Comparison of ENCODE assay signal across 21 cellular contexts in the genomic region with DNA sequence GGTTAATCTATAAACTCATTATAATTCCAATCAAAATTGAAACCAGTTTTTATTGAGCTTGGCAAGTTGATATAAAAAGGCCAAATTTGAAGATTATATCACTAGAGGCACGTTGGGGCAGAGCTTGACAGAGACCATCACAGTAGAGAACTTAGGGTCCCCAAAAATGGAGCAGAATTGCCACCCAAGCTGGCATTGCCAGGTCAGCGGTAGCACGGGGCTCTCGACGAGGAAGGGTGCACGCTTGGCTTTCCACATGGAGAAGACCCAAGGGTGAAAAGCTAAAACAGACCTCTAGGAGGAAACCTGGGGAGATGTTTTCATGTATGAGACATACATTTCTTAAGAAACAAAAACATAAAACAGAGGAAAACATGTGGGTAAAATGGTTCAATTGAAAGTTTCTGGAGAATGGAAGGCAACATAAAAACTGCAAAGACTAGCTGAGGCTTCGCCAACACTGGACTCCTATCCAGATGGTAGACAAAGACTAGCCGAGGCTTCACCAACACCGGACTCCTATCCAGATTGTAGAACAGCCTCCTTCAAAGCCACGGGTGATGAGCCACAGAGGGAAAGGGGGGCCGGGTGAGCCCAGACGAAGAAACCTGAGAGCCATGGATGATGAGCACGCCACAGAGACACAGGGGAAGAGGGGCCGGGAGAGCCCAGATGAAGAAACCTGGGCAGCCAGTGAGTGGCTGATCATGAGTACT. TPM values are rescaled to one million over a fixed set of nuclear protein-coding genes. Genes with fewer than 3 reads are reported as not detected.
"Had no signal": no experiment of that assay in that cellular context is flagged by ENCODE, and none has a peak within 500 bp of the region (broad histone marks: within the 10 kb centered on the region; RNA-seq: fewer than 3 reads in every experiment).

No MANE protein-coding gene starts in this region.

- H3K36me3 ChIP-seq: adrenal gland, esophagus squamous epithelium, neutrophil, tibial nerve had no signal

- H3K9me3 Mint-ChIP-seq: activated CD4-positive, alpha-beta memory T cell treated with anti-CD3 and anti-CD28 coated beads, Interleukin-2, amount 10 ng/mL, durations not matched to agents 7 days and 5 days; activated naive CD4-positive, alpha-beta T cell treated with anti-CD3 and anti-CD28 coated beads, Interleukin-2, amount 50 U/mL, for 72 hours; activated T-cell treated with anti-CD3 and anti-CD28 coated beads, Interleukin-2, amount 50 U/mL, for 72 hours; effector memory CD8-positive, alpha-beta T cell; mesothelial cell of epicardium; natural killer cell treated with Interleukin-12 subunit alpha and Interleukin-12 subunit beta and Interleukin-15 and Interleukin-18, amount 100 ng/mL, for 72 hours; stimulated activated naive B cell treated with anti-CD40 and anti-IgM and Interleukin-4, amounts not matched to agents 10 μg/mL and 1 μg/mL and 100 μg/mL, for 72 hours; T-helper 2 cell treated with Interferon-gamma antibody and Interleukin-4, amounts not matched to agents 5 μg/mL and 100 μg/mL, for 36 hours had no signal

- H3K27ac Mint-ChIP-seq: activated CD4-positive, alpha-beta memory T cell treated with anti-CD3 and anti-CD28 coated beads, Interleukin-2, amount 10 ng/mL, durations not matched to agents 7 days and 5 days; activated CD4-positive, alpha-beta T cell treated with anti-CD3 and anti-CD28 coated beads for 36 hours; activated naive CD4-positive, alpha-beta T cell treated with anti-CD3 and anti-CD28 coated beads, Interleukin-2, amount 50 U/mL, for 72 hours; activated T-cell treated with anti-CD3 and anti-CD28 coated beads, Interleukin-2, amount 50 U/mL, for 72 hours; effector memory CD8-positive, alpha-beta T cell; mesothelial cell of epicardium; natural killer cell treated with Interleukin-12 subunit alpha and Interleukin-12 subunit beta and Interleukin-15 and Interleukin-18, amount 100 ng/mL, for 72 hours; stimulated activated naive B cell treated with anti-CD40 and anti-IgM and Interleukin-4, amounts not matched to agents 10 μg/mL and 1 μg/mL and 100 μg/mL, for 72 hours; T-helper 2 cell treated with Interferon-gamma antibody and Interleukin-4, amounts not matched to agents 5 μg/mL and 100 μg/mL, for 36 hours; WTC11 had no signal

- H3K4me3 Mint-ChIP-seq: activated CD4-positive, alpha-beta memory T cell treated with anti-CD3 and anti-CD28 coated beads, Interleukin-2, amount 10 ng/mL, durations not matched to agents 7 days and 5 days; activated CD4-positive, alpha-beta T cell treated with anti-CD3 and anti-CD28 coated beads for 36 hours; activated T-cell treated with anti-CD3 and anti-CD28 coated beads, Interleukin-2, amount 50 U/mL, for 72 hours; effector memory CD8-positive, alpha-beta T cell; mesothelial cell of epicardium; natural killer cell treated with Interleukin-12 subunit alpha and Interleukin-12 subunit beta and Interleukin-15 and Interleukin-18, amount 100 ng/mL, for 72 hours; stimulated activated naive B cell treated with anti-CD40 and anti-IgM and Interleukin-4, amounts not matched to agents 10 μg/mL and 1 μg/mL and 100 μg/mL, for 72 hours; T-helper 2 cell treated with Interferon-gamma antibody and Interleukin-4, amounts not matched to agents 5 μg/mL and 100 μg/mL, for 36 hours; WTC11 had no signal

- H3K27ac ChIP-seq: adrenal gland, esophagus squamous epithelium, neutrophil, tibial nerve had no signal

- ATAC-seq: activated CD4-positive, alpha-beta T cell treated with anti-CD3 and anti-CD28 coated beads for 36 hours; activated naive CD4-positive, alpha-beta T cell treated with anti-CD3 and anti-CD28 coated beads, Interleukin-2, amount 50 U/mL, for 72 hours; activated T-cell treated with anti-CD3 and anti-CD28 coated beads, Interleukin-2, amount 50 U/mL, for 72 hours; effector memory CD8-positive, alpha-beta T cell; left colon; natural killer cell treated with Interleukin-12 subunit alpha and Interleukin-12 subunit beta and Interleukin-15 and Interleukin-18, amount 100 ng/mL, for 72 hours; stimulated activated naive B cell treated with anti-CD40 and anti-IgM and Interleukin-4, amounts not matched to agents 10 μg/mL and 1 μg/mL and 100 μg/mL, for 72 hours; WTC11 had no signal

- H3K27me3 ChIP-seq: adrenal gland, tibial nerve had no signal

- DNase-seq: activated CD4-positive, alpha-beta memory T cell treated with anti-CD3 and anti-CD28 coated beads, Interleukin-2, amount 10 ng/mL, durations not matched to agents 7 days and 5 days; activated CD4-positive, alpha-beta T cell treated with anti-CD3 and anti-CD28 coated beads for 36 hours; activated gamma-delta T cell treated with Interleukin-2 at 50 U/mL for 16 hours; activated T-cell treated with anti-CD3 and anti-CD28 coated beads, Interleukin-2, amount 50 U/mL, for 72 hours; cerebellar nuclear complex; dermis blood vessel endothelial cell; effector memory CD8-positive, alpha-beta T cell; esophagus squamous epithelium; left colon; retina; stimulated activated naive B cell treated with anti-CD40 and anti-IgM and Interleukin-4, amounts not matched to agents 10 μg/mL and 1 μg/mL and 100 μg/mL, for 72 hours had no signal

- H3K9me3 ChIP-seq: adrenal gland, esophagus squamous epithelium, neutrophil, tibial nerve had no signal

- H3K4me1 Mint-ChIP-seq: activated CD4-positive, alpha-beta memory T cell treated with anti-CD3 and anti-CD28 coated beads, Interleukin-2, amount 10 ng/mL, durations not matched to agents 7 days and 5 days had no signal

- H3K36me3 Mint-ChIP-seq: activated naive CD4-positive, alpha-beta T cell treated with anti-CD3 and anti-CD28 coated beads, Interleukin-2, amount 50 U/mL, for 72 hours; mesothelial cell of epicardium; natural killer cell treated with Interleukin-12 subunit alpha and Interleukin-12 subunit beta and Interleukin-15 and Interleukin-18, amount 100 ng/mL, for 72 hours; stimulated activated naive B cell treated with anti-CD40 and anti-IgM and Interleukin-4, amounts not matched to agents 10 μg/mL and 1 μg/mL and 100 μg/mL, for 72 hours had no signal

- H3K4me3 ChIP-seq: adrenal gland, esophagus squamous epithelium, lung, tibial nerve had no signal

RNA-seq across cellular contexts. Expression of a gene that starts 4.1 kb away (rescaled TPM):
- total RNA-seq: bronchial epithelial cell, dermis blood vessel endothelial cell had no signal
